In genomic region chr7:83419013-83419412, GRCh38 we compare ENCODE assay signal across 8 cellular contexts.
"Had no signal": no experiment of that assay in that cellular context is flagged by ENCODE, and none has a peak within 500 bp of the region (broad histone marks: within the 10 kb centered on the region; RNA-seq: fewer than 3 reads in every experiment).

No MANE protein-coding gene starts in this region.

- H3K4me3 ChIP-seq: GM12878 had no signal

- DNase-seq: GDM1, GF-D8 had no signal

- FAIRE-seq: G401.6, GM12878, GM12891, GM12892, GM18507, GM19239 had no signal

- ATAC-seq: GM12878 had no signal
